In genomic region chr2:100104718-100105677, GRCh38 we compare ENCODE assay signal across 8 cellular contexts. TPM values are rescaled to one million over a fixed set of nuclear protein-coding genes. Genes with fewer than 3 reads are reported as not detected.
A peak's percentile ranks its signal among the peaks of the same experiment; 100 is the strongest.
DNase-seq lines count a peak whose midpoint lies in the region; ATAC-seq and TF ChIP-seq lines count a peak whose summit lies in the region.

No MANE protein-coding gene starts in this region.

- intact Hi-C loops in vagina (cut with DNase I) = no loop called here

- H3K27me3 ChIP-seq in muscle layer of duodenum (ENCODE audit: low read depth, low read length) (peaks cover 4% of the 10 kb centered on the region), vagina (no peaks in the 10 kb centered on the region)

- no peak for ATAC-seq in GM18867 (IDR thresholded peaks at IDR 0.05; ENCODE audit: unreplicated experiment)

- H3K4me3 ChIP-seq in muscle layer of duodenum (ENCODE audit: low read depth in 1 of 2, low read length in 2 of 2) (peak overlapping the region; percentile 37 to 65), vagina (peak overlapping the region; percentile 54 to 85)

- peaks cover 0 to 19% of the 10 kb centered on the region in 2 donors for H3K4me1 ChIP-seq in muscle layer of duodenum (ENCODE audit: control insufficient read depth in 1 of 2, insufficient read depth in 2 of 2, low read length in 2 of 2)
- H3K4me1 ChIP-seq in vagina = peaks cover 11% of the 10 kb centered on the region

- H3K9me3 Mint-ChIP-seq in T-helper 2 cell treated with Interferon-gamma antibody and Interleukin-4, amounts not matched to agents 5 μg/mL and 100 μg/mL, for 36 hours = no peaks in the 10 kb centered on the region
- H3K9me3 Mint-ChIP-seq in endothelial cell (ENCODE audit: unreplicated experiment) = peaks cover 4% of the 10 kb centered on the region

- CTCF ChIA-PET in RWPE1 (lab: Yijun Ruan, JAX) = interaction anchor here (0.6 kb wide), 1 partner anchor 25 kb away, joined by 3 read pairs; no protein-coding TSS in a partner anchor

- peaks cover 37% of the 10 kb centered on the region for H3K27me3 Mint-ChIP-seq in T-helper 2 cell treated with Interferon-gamma antibody and Interleukin-4, amounts not matched to agents 5 μg/mL and 100 μg/mL, for 36 hours (ENCODE audit: low read depth)
- H3K27me3 Mint-ChIP-seq in endothelial cell (ENCODE audit: unreplicated experiment) = peaks cover 11% of the 10 kb centered on the region

- H3K4me3 Mint-ChIP-seq in T-helper 2 cell treated with Interferon-gamma antibody and Interleukin-4, amounts not matched to agents 5 μg/mL and 100 μg/mL, for 36 hours = peak overlapping the region; percentile 76
- H3K4me3 Mint-ChIP-seq in endothelial cell (ENCODE audit: unreplicated experiment) = peak overlapping the region; percentile 89

- H3K27ac Mint-ChIP-seq in T-helper 2 cell treated with Interferon-gamma antibody and Interleukin-4, amounts not matched to agents 5 μg/mL and 100 μg/mL, for 36 hours = no peak overlapping the region
- peak overlapping the region; percentile 41 for H3K27ac Mint-ChIP-seq in endothelial cell (ENCODE audit: unreplicated experiment)

- H3K36me3 ChIP-seq in muscle layer of duodenum (ENCODE audit: control insufficient read depth in 1 of 2, insufficient read depth in 2 of 2, low read length in 2 of 2) (no peaks in the 10 kb centered on the region), vagina (no peaks in the 10 kb centered on the region)

- TF ChIP-seq CTCF in endothelial cell (IDR thresholded peaks at IDR 0.05; ENCODE audit: unreplicated experiment) = no peak
- no peak for TF ChIP-seq CTCF in vagina (IDR thresholded peaks at IDR 0.05)
- TF ChIP-seq CTCF in RWPE1 (conservative IDR thresholded peaks at IDR 0.05; ENCODE audit: low read depth) = no peak

- POLR2A ChIA-PET in RWPE1 (lab: Yijun Ruan, JAX; ENCODE audit: low non-redundant PET) = no interaction called here

- H3K9me3 ChIP-seq in muscle layer of duodenum (ENCODE audit: control insufficient read depth in 1 of 2, low read length in 2 of 2) = no peaks in the 10 kb centered on the region
- H3K9me3 ChIP-seq in vagina = no peaks in the 10 kb centered on the region

- H3K4me1 Mint-ChIP-seq in T-helper 2 cell treated with Interferon-gamma antibody and Interleukin-4, amounts not matched to agents 5 μg/mL and 100 μg/mL, for 36 hours (ENCODE audit: low read depth) = no peaks in the 10 kb centered on the region
- peaks cover 34% of the 10 kb centered on the region for H3K4me1 Mint-ChIP-seq in endothelial cell (ENCODE audit: unreplicated experiment)

- H3K27ac ChIP-seq in muscle layer of duodenum (ENCODE audit: low read length) = no peak overlapping the region
- peak overlapping the region; percentile 56 for H3K27ac ChIP-seq in vagina
- no peak overlapping the region for H3K27ac ChIP-seq in RWPE1

- H3K36me3 Mint-ChIP-seq in T-helper 2 cell treated with Interferon-gamma antibody and Interleukin-4, amounts not matched to agents 5 μg/mL and 100 μg/mL, for 36 hours (ENCODE audit: low read depth) = no peaks in the 10 kb centered on the region
- no peaks in the 10 kb centered on the region for H3K36me3 Mint-ChIP-seq in endothelial cell (ENCODE audit: low read depth, unreplicated experiment)

- no peak for TF ChIP-seq POLR2A in vagina (IDR thresholded peaks at IDR 0.05)

- peak; percentile 2 for DNase-seq in activated gamma-delta T cell treated with anti-CD3 and anti-CD28 coated beads, Interleukin-2, amount 50 U/mL, for 16 hours (ENCODE audit: low read depth)
- no peak for DNase-seq in activated gamma-delta T cell (lab: John Stamatoyannopoulos, UW)
- DNase-seq in T-helper 2 cell treated with Interferon-gamma antibody and Interleukin-4, amounts not matched to agents 5 μg/mL and 100 μg/mL, for 36 hours (ENCODE audit: low spot score) = no peak
- DNase-seq in endothelial cell (ENCODE audit: low spot score) = peak; percentile 37
- no peak for DNase-seq in vagina (ENCODE audit: extremely low spot score in 2 of 2)
- no peak for DNase-seq in RWPE1 (ENCODE audit: low spot score)

RNA-seq across cellular contexts. Expression of gene AFF3, which starts 37.4 kb away (rescaled TPM):
- total RNA-seq in endothelial cell (ENCODE audit: unreplicated experiment) = 12.2 TPM
- total RNA-seq in vagina = 7.6 TPM

Comparison
In these comparisons a context has a peak if more than half of its experiments do, and no peak if none do; other contexts are left out.
1. DNase-seq: peak in activated gamma-delta T cell treated with anti-CD3 and anti-CD28 coated beads, Interleukin-2, amount 50 U/mL, for 16 hours (single experiment) and endothelial cell (single experiment); none in activated gamma-delta T cell (single experiment), T-helper 2 cell treated with Interferon-gamma antibody and Interleukin-4, amounts not matched to agents 5 μg/mL and 100 μg/mL, for 36 hours (single experiment), vagina (0 of 2) and RWPE1 (single experiment).